24 cellular contexts compared by ENCODE assay signal in the genomic region with DNA sequence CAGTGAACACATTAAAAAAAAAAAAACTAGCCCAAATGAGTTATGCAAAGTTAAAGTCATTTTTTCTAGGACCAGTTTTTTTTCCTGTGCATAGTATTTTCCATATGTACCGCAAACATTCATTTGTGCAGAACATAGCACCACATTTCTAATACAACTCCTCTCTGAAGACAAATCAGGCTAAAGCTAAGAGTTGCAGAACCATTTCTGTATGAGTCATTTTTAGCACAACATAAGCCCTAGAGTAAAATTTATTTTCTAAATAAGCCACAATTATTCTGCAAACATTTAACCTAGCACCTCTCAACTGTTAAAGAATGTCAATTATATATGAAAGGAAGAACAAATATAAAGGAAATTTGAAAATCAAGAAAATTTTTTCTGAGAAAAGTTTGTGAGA.
"Had no signal": no experiment of that assay in that cellular context is flagged by ENCODE, and none has a peak within 500 bp of the region (broad histone marks: within the 10 kb centered on the region; RNA-seq: fewer than 3 reads in every experiment).

No MANE protein-coding gene starts in this region.

- H3K27ac ChIP-seq: ascending aorta, breast epithelium, esophagus squamous epithelium, left ventricle myocardium inferior, right atrium auricular region, tibial nerve, uterus, VCaP had no signal

- H3K4me3 Mint-ChIP-seq: activated naive CD4-positive, alpha-beta T cell treated with anti-CD3 and anti-CD28 coated beads for 36 hours; activated naive CD8-positive, alpha-beta T cell treated with anti-CD3 and anti-CD28 coated beads, Interleukin-2, amount 50 U/mL, for 24 hours; activated T-cell treated with anti-CD3 and anti-CD28 coated beads, Interleukin-2, amount 50 U/mL, for 4 hours had no signal

- H3K27me3 Mint-ChIP-seq: activated naive CD8-positive, alpha-beta T cell treated with anti-CD3 and anti-CD28 coated beads, Interleukin-2, amount 50 U/mL, for 24 hours; progenitor cell of endocrine pancreas had no signal

- H3K4me3 ChIP-seq: ascending aorta, breast epithelium, esophagus squamous epithelium, left ventricle myocardium inferior, right atrium auricular region, tibial nerve, uterus had no signal

- DNase-seq: activated CD4-positive, alpha-beta T cell treated with anti-CD3 and anti-CD28 coated beads, Interleukin-2, amount 50 U/mL, for 1 hour; activated CD4-positive, CD25-positive, alpha-beta regulatory T cell treated with anti-CD3 and anti-CD28 coated beads, Interleukin-2, amount 50 U/mL, for 72 hours; activated CD8-positive, alpha-beta memory T cell treated with anti-CD3 and anti-CD28 coated beads, Interleukin-2, amount 50 U/mL, for 4 hours; activated naive CD4-positive, alpha-beta T cell treated with anti-CD3 and anti-CD28 coated beads for 36 hours; activated naive CD8-positive, alpha-beta T cell treated with anti-CD3 and anti-CD28 coated beads, Interleukin-2, amount 50 U/mL, for 24 hours; activated T-cell treated with anti-CD3 and anti-CD28 coated beads, Interleukin-2, amount 50 U/mL, for 4 hours; cerebellar nuclear complex; dermis blood vessel endothelial cell; effector memory CD4-positive, alpha-beta T cell; esophagus squamous epithelium; foreskin melanocyte; hypothalamus; left ventricle myocardium inferior; mammary epithelial cell; occipital lobe; stimulated activated naive CD8-positive, alpha-beta T cell treated with anti-CD3 and anti-CD28 coated beads, Interleukin-15, Interleukin-2, amounts not matched to agents 100 U/mL and 50 U/mL, for 24 hours; substantia nigra; uterus had no signal

- H3K27me3 ChIP-seq: ascending aorta, breast epithelium, esophagus squamous epithelium, right atrium auricular region, tibial nerve, uterus had no signal

- H3K4me1 ChIP-seq: ascending aorta, breast epithelium, esophagus squamous epithelium, uterus had no signal

- H3K9me3 ChIP-seq: ascending aorta, breast epithelium, esophagus squamous epithelium, left ventricle myocardium inferior, right atrium auricular region, tibial nerve, uterus had no signal

- H3K36me3 ChIP-seq: ascending aorta, esophagus squamous epithelium, left ventricle myocardium inferior, right atrium auricular region, tibial nerve, uterus had no signal

- H3K27ac Mint-ChIP-seq: activated naive CD4-positive, alpha-beta T cell treated with anti-CD3 and anti-CD28 coated beads for 36 hours; activated naive CD8-positive, alpha-beta T cell treated with anti-CD3 and anti-CD28 coated beads, Interleukin-2, amount 50 U/mL, for 24 hours; progenitor cell of endocrine pancreas had no signal
